12 cellular contexts compared by ENCODE assay signal in genomic region chr1:110343249-110343648, GRCh38. TPM values are rescaled to one million over a fixed set of nuclear protein-coding genes. Genes with fewer than 3 reads are reported as not detected.
A peak's percentile ranks its signal among the peaks of the same experiment; 100 is the strongest.
DNase-seq lines count a peak whose midpoint lies in the region; ATAC-seq, FAIRE-seq and TF ChIP-seq lines count a peak whose summit lies in the region.
"Had no signal": no experiment of that assay in that cellular context is flagged by ENCODE, and none has a peak within 500 bp of the region (broad histone marks: within the 10 kb centered on the region; RNA-seq: fewer than 3 reads in every experiment).

No MANE protein-coding gene starts in this region.

- no peaks in the 10 kb centered on the region for H3K9me3 Mint-ChIP-seq in activated T-helper 2 cell treated with anti-CD3 and anti-CD28 coated beads, Interferon-gamma antibody, Interleukin-2, Interleukin-4, amounts not matched to agents 10 μg/mL and 5 μg/mL and 100 μg/mL, durations not matched to agents 14 hours and 24 hours and 36 hours

- no peak overlapping the region for H3K4me3 Mint-ChIP-seq in activated T-helper 2 cell treated with anti-CD3 and anti-CD28 coated beads, Interferon-gamma antibody, Interleukin-2, Interleukin-4, amounts not matched to agents 10 μg/mL and 5 μg/mL and 100 μg/mL, durations not matched to agents 14 hours and 24 hours and 36 hours (ENCODE audit: low read depth)

- H3K9ac ChIP-seq in kidney (ENCODE audit: low read length in 2 of 2) = no peak overlapping the region

- no peak for TF ChIP-seq POLR2A in body of pancreas (IDR thresholded peaks at IDR 0.05)

- H3K4me1 ChIP-seq in BE2C (peaks cover 5% of the 10 kb centered on the region), HAP-1 (peaks cover 56% of the 10 kb centered on the region), kidney (ENCODE audit: control insufficient read depth in 1 of 2, insufficient read depth in 1 of 2, low read depth in 1 of 2, low read length in 2 of 2) (peaks cover 25 to 37% of the 10 kb centered on the region in 2 donors), body of pancreas (peaks cover 62% of the 10 kb centered on the region)

- DNase-seq in BE2C = no peak
- no peak for DNase-seq in HAP-1 (ENCODE audit: low spot score in 2 of 2)
- no peak for DNase-seq in activated T-helper 2 cell treated with anti-CD3 and anti-CD28 coated beads, Interferon-gamma antibody, Interleukin-2, Interleukin-4, amounts not matched to agents 10 μg/mL and 5 μg/mL and 100 μg/mL, durations not matched to agents 14 hours and 24 hours and 36 hours (ENCODE audit: low spot score)
- no peak for DNase-seq in kidney
- DNase-seq in C1 segment of cervical spinal cord (lab: John Stamatoyannopoulos, UW) = no peak
- no peak for DNase-seq in DMS79 (lab: John Stamatoyannopoulos, UW)
- no peak for DNase-seq in body of pancreas
- no peak for DNase-seq in left colon
- DNase-seq: Calu3, NCI-H526 treated with DMSO at 0.1 percent for 48 hours, occipital lobe, tibial artery had no signal

- TF ChIP-seq CTCF in BE2C (IDR thresholded peaks at IDR 0.05; ENCODE audit: low read depth, low read length) (no peak), kidney (IDR thresholded peaks at IDR 0.05; ENCODE audit: borderline replicate concordance, extremely low read depth, insufficient read depth) (no peak), body of pancreas (IDR thresholded peaks at IDR 0.05) (no peak)

- H3K4me3 ChIP-seq in BE2C (ENCODE audit: low read depth, low read length) (peak overlapping the region; percentile 90), HAP-1 (peak overlapping the region; percentile 97), kidney (ENCODE audit: low read length in 2 of 2) (peak overlapping the region; percentile 18 to 23), body of pancreas (no peak overlapping the region)
- H3K4me3 ChIP-seq: tibial artery had no signal

- H3K36me3 Mint-ChIP-seq in activated T-helper 2 cell treated with anti-CD3 and anti-CD28 coated beads, Interferon-gamma antibody, Interleukin-2, Interleukin-4, amounts not matched to agents 10 μg/mL and 5 μg/mL and 100 μg/mL, durations not matched to agents 14 hours and 24 hours and 36 hours (ENCODE audit: low read depth) = peaks cover 82% of the 10 kb centered on the region

- peak overlapping the region; percentile 72 for H3K27ac Mint-ChIP-seq in activated T-helper 2 cell treated with anti-CD3 and anti-CD28 coated beads, Interferon-gamma antibody, Interleukin-2, Interleukin-4, amounts not matched to agents 10 μg/mL and 5 μg/mL and 100 μg/mL, durations not matched to agents 14 hours and 24 hours and 36 hours

- no peak for FAIRE-seq in kidney (lab: Jason Lieb, UNC)

- 54 to 56% methylated on average over 2 of the region's 2 CpGs for WGBS in body of pancreas, 2 donors

- H3K27me3 ChIP-seq in BE2C (no peaks in the 10 kb centered on the region), HAP-1 (ENCODE audit: low read depth) (no peaks in the 10 kb centered on the region), body of pancreas (no peaks in the 10 kb centered on the region)
- H3K27me3 ChIP-seq: tibial artery had no signal

- no peaks in the 10 kb centered on the region for H3K27me3 Mint-ChIP-seq in activated T-helper 2 cell treated with anti-CD3 and anti-CD28 coated beads, Interferon-gamma antibody, Interleukin-2, Interleukin-4, amounts not matched to agents 10 μg/mL and 5 μg/mL and 100 μg/mL, durations not matched to agents 14 hours and 24 hours and 36 hours (ENCODE audit: low read depth)

- H3K4me1 Mint-ChIP-seq in activated T-helper 2 cell treated with anti-CD3 and anti-CD28 coated beads, Interferon-gamma antibody, Interleukin-2, Interleukin-4, amounts not matched to agents 10 μg/mL and 5 μg/mL and 100 μg/mL, durations not matched to agents 14 hours and 24 hours and 36 hours (ENCODE audit: low read depth) = peaks cover 67% of the 10 kb centered on the region

- intact Hi-C loops in activated T-helper 2 cell treated with anti-CD3 and anti-CD28 coated beads, Interferon-gamma antibody, Interleukin-2, Interleukin-4, amounts not matched to agents 10 μg/mL and 5 μg/mL and 100 μg/mL, durations not matched to agents 14 hours and 24 hours and 36 hours (cut with micrococcal nuclease) = no loop called here
- intact Hi-C loops in kidney (cut with DNase I) (no loop called here), body of pancreas (cut with DNase I) (no loop called here), left colon (cut with DNase I, micrococcal nuclease) (no loop called here)

- no peak for ATAC-seq in body of pancreas
- ATAC-seq in left colon = no peak

- H3K36me3 ChIP-seq in BE2C (peaks cover 60% of the 10 kb centered on the region), HAP-1 (replicated peaks) (peaks cover 65% of the 10 kb centered on the region), kidney (ENCODE audit: control insufficient read depth in 1 of 2, insufficient read depth in 2 of 2, low read length in 2 of 2) (peaks cover 7 to 19% of the 10 kb centered on the region in 2 donors), body of pancreas (replicated peaks in 1 of 2; ENCODE audit: insufficient read depth in 1 of 2, low read depth in 2 of 2) (peaks cover 0 to 2% of the 10 kb centered on the region in 2 donors)

- in situ Hi-C loops in HAP-1 (cut with MboI; ENCODE audit: low sequenced_read_pairs) = no loop called here

- no peaks in the 10 kb centered on the region for H3K9me3 ChIP-seq in BE2C
- no peaks in the 10 kb centered on the region for H3K9me3 ChIP-seq in HAP-1
- no peaks in the 10 kb centered on the region for H3K9me3 ChIP-seq in kidney (ENCODE audit: control insufficient read depth in 1 of 2, low read length in 2 of 2)
- no peaks in the 10 kb centered on the region for H3K9me3 ChIP-seq in body of pancreas
- H3K9me3 ChIP-seq: tibial artery had no signal

- H3K27ac ChIP-seq in kidney (ENCODE audit: low read depth in 2 of 2, low read length in 2 of 2) (no peak overlapping the region), body of pancreas (no peak overlapping the region)
- H3K27ac ChIP-seq: tibial artery had no signal

RNA-seq across cellular contexts. Expression of gene RBM15, which starts 4.1 kb away (rescaled TPM):
- 10.3 TPM for polyA plus RNA-seq in BE2C (2012; ENCODE audit: insufficient read depth, insufficient read length, low read depth)
- total RNA-seq in activated T-helper 2 cell treated with anti-CD3 and anti-CD28 coated beads, Interferon-gamma antibody, Interleukin-2, Interleukin-4, amounts not matched to agents 10 μg/mL and 5 μg/mL and 100 μg/mL, durations not matched to agents 14 hours and 24 hours and 36 hours = 55.5 TPM in 2 replicates
- total RNA-seq in kidney (27.8 TPM), body of pancreas (10 to 100 TPM; 21.4 to 25.9 TPM), left colon (10 to 100 TPM; 23.5 to 27.0 TPM)
- polyA plus RNA-seq in kidney (ENCODE audit: insufficient read depth, low read depth, low replicate concordance) = 2.2 TPM

RNA-seq across cellular contexts. Expression of gene SLC16A4, which starts 47.6 kb away (rescaled TPM):
- 0.52 TPM for polyA plus RNA-seq in BE2C (2012; ENCODE audit: insufficient read depth, insufficient read length, low read depth)
- 0.23 and 0.73 TPM in 2 replicates for total RNA-seq in activated T-helper 2 cell treated with anti-CD3 and anti-CD28 coated beads, Interferon-gamma antibody, Interleukin-2, Interleukin-4, amounts not matched to agents 10 μg/mL and 5 μg/mL and 100 μg/mL, durations not matched to agents 14 hours and 24 hours and 36 hours
- total RNA-seq in kidney (53.1 TPM), body of pancreas (1 to 10 TPM; 3.6 TPM), left colon (1 to 10 TPM; 1.6 to 2.2 TPM)
- 51.8 TPM for polyA plus RNA-seq in kidney (ENCODE audit: insufficient read depth, low read depth, low replicate concordance)

Comparison
In these comparisons a context has a peak if more than half of its experiments do, and no peak if none do; other contexts are left out.
1. H3K4me3 ChIP-seq: peak in BE2C (single experiment), HAP-1 (single experiment) and kidney (2 of 2); none in body of pancreas (0 of 2).
2. RNA of gene SLC16A4, which starts 47.6 kb away (total RNA-seq): 53.1 TPM in kidney (single experiment); 3.6 TPM in body of pancreas, 1.6 to 2.2 TPM in left colon and 0.23 to 0.73 TPM in activated T-helper 2 cell treated with anti-CD3 and anti-CD28 coated beads, Interferon-gamma antibody, Interleukin-2, Interleukin-4, amounts not matched to agents 10 μg/mL and 5 μg/mL and 100 μg/mL, durations not matched to agents 14 hours and 24 hours and 36 hours; every median in the first group is over 10 times any median in the second.